Comparison of ENCODE assay signal across 21 cellular contexts in genomic region chr4:56218230-56218895, GRCh38.
"Had no signal": no experiment of that assay in that cellular context is flagged by ENCODE, and none has a peak within 500 bp of the region (broad histone marks: within the 10 kb centered on the region; RNA-seq: fewer than 3 reads in every experiment).

No MANE protein-coding gene starts in this region.

- DNase-seq: activated CD4-positive, alpha-beta T cell treated with anti-CD3 and anti-CD28 coated beads for 4 hours; activated CD4-positive, alpha-beta T cell treated with anti-CD3 and anti-CD28 coated beads, Interleukin-2, amount 50 U/mL, for 4 hours; activated CD8-positive, alpha-beta memory T cell treated with anti-CD3 and anti-CD28 coated beads, Interleukin-2, amount 50 U/mL, for 48 hours; activated CD8-positive, alpha-beta T cell treated with anti-CD3 and anti-CD28 coated beads, Interleukin-2, amount 10 ng/mL, durations not matched to agents 7 days and 5 days; activated naive CD4-positive, alpha-beta T cell; activated T-cell treated with anti-CD3 and anti-CD28 coated beads, Interleukin-2, amount 50 U/mL, for 1 hour; body of pancreas; Kasumi-1; NCI-H1105 treated with DMSO at 0.1 percent for 48 hours; NCI-H1436 treated with DMSO at 0.1 percent for 48 hours; NCI-H187; NCI-H2081 treated with DMSO at 0.1 percent for 48 hours; NCI-H2171 treated with DMSO at 0.1 percent for 48 hours; NCI-H226; NCI-H526; NCI-H82; PC-3; SIG-M5 had no signal

- H3K27ac ChIP-seq: ascending aorta, body of pancreas, SK-N-MC had no signal

- H3K36me3 ChIP-seq: ascending aorta had no signal

- ATAC-seq: activated CD4-positive, CD25-positive, alpha-beta regulatory T cell treated with anti-CD3 and anti-CD28 coated beads, Interleukin-2, amount 50 U/mL, for 24 hours; activated CD8-positive, alpha-beta T cell treated with anti-CD3 and anti-CD28 coated beads, Interleukin-2, amount 10 ng/mL, durations not matched to agents 7 days and 5 days; body of pancreas; PC-3 had no signal

- H3K9me3 ChIP-seq: ascending aorta, body of pancreas had no signal

- H3K27me3 ChIP-seq: ascending aorta, body of pancreas had no signal

- H3K4me3 ChIP-seq: ascending aorta, body of pancreas, SK-N-MC had no signal

- H3K4me1 ChIP-seq: ascending aorta, body of pancreas had no signal
